ENCODE assay signal across 9 cellular contexts in genomic region chrX:82127228-82128123, GRCh38.
DNase-seq lines count a peak whose midpoint lies in the region; ATAC-seq lines count a peak whose summit lies in the region.
"Had no signal": no experiment of that assay in that cellular context is flagged by ENCODE, and none has a peak within 500 bp of the region (broad histone marks: within the 10 kb centered on the region; RNA-seq: fewer than 3 reads in every experiment).

No MANE protein-coding gene starts in this region.

- H3K36me3 ChIP-seq in H7 (replicated peaks; ENCODE audit: control insufficient read depth, insufficient read depth, low read length) = no peaks in the 10 kb centered on the region

- H3K36me3 Mint-ChIP-seq in stimulated activated effector memory CD8-positive, alpha-beta T cell treated with anti-CD3 and anti-CD28 coated beads, Interleukin-12 subunit alpha, Interleukin-12 subunit beta, amount 100 ng/mL, for 72 hours = no peaks in the 10 kb centered on the region
- H3K36me3 Mint-ChIP-seq: naive thymus-derived CD8-positive, alpha-beta T cell had no signal

- peaks cover 0 to 7% of the 10 kb centered on the region in 2 donors for H3K9me3 Mint-ChIP-seq in stimulated activated naive CD8-positive, alpha-beta T cell treated with anti-CD3 and anti-CD28 coated beads, Interleukin-15, amount 100 ng/mL, for 72 hours
- H3K9me3 Mint-ChIP-seq in stimulated activated effector memory CD8-positive, alpha-beta T cell treated with anti-CD3 and anti-CD28 coated beads, Interleukin-12 subunit alpha, Interleukin-12 subunit beta, amount 100 ng/mL, for 72 hours = peaks cover under 1% of the 10 kb centered on the region

- no peaks in the 10 kb centered on the region for H3K4me1 Mint-ChIP-seq in stimulated activated naive CD8-positive, alpha-beta T cell treated with anti-CD3 and anti-CD28 coated beads, Interleukin-15, amount 100 ng/mL, for 72 hours
- H3K4me1 Mint-ChIP-seq in stimulated activated effector memory CD8-positive, alpha-beta T cell treated with anti-CD3 and anti-CD28 coated beads, Interleukin-12 subunit alpha, Interleukin-12 subunit beta, amount 100 ng/mL, for 72 hours = no peaks in the 10 kb centered on the region

- peak in 1 of 2 donors; percentile 11 for DNase-seq in stimulated activated naive CD8-positive, alpha-beta T cell treated with anti-CD3 and anti-CD28 coated beads, Interleukin-15, amount 100 ng/mL, for 72 hours
- no peak for DNase-seq in stimulated activated naive CD8-positive, alpha-beta T cell treated with anti-CD3 and anti-CD28 coated beads, Interleukin-15, Interleukin-2, amounts not matched to agents 100 U/mL and 50 U/mL, for 24 hours
- DNase-seq in stimulated activated effector memory CD8-positive, alpha-beta T cell treated with anti-CD3 and anti-CD28 coated beads, Interleukin-12 subunit alpha, Interleukin-12 subunit beta, amount 100 ng/mL, for 72 hours (ENCODE audit: low spot score in 2 of 2) = no peak
- DNase-seq in NCI-H524 treated with DMSO at 0.1 percent for 48 hours (lab: John Stamatoyannopoulos, UW) (no peak), DMS79 treated with DMSO at 0.1 percent for 48 hours (lab: John Stamatoyannopoulos, UW) (no peak), H7 (no peak)

- H3K27me3 Mint-ChIP-seq in stimulated activated naive CD8-positive, alpha-beta T cell treated with anti-CD3 and anti-CD28 coated beads, Interleukin-15, amount 100 ng/mL, for 72 hours = no peaks in the 10 kb centered on the region
- H3K27me3 Mint-ChIP-seq: naive thymus-derived CD8-positive, alpha-beta T cell had no signal

- H3K4me3 Mint-ChIP-seq in stimulated activated naive CD8-positive, alpha-beta T cell treated with anti-CD3 and anti-CD28 coated beads, Interleukin-15, amount 100 ng/mL, for 72 hours = no peak overlapping the region
- H3K4me3 Mint-ChIP-seq in stimulated activated effector memory CD8-positive, alpha-beta T cell treated with anti-CD3 and anti-CD28 coated beads, Interleukin-12 subunit alpha, Interleukin-12 subunit beta, amount 100 ng/mL, for 72 hours = no peak overlapping the region

- peak; percentile 71 for ATAC-seq in stimulated activated naive CD8-positive, alpha-beta T cell treated with anti-CD3 and anti-CD28 coated beads, Interleukin-15, amount 100 ng/mL, for 72 hours
- ATAC-seq in stimulated activated naive CD8-positive, alpha-beta T cell treated with anti-CD3 and anti-CD28 coated beads, Interleukin-15, Interleukin-2, amounts not matched to agents 100 U/mL and 50 U/mL, for 24 hours = no peak
- ATAC-seq in HG02610 (IDR thresholded peaks at IDR 0.05; ENCODE audit: unreplicated experiment) = peak; percentile 93
- ATAC-seq in HG03558 (IDR thresholded peaks at IDR 0.05; ENCODE audit: extremely low read depth, unreplicated experiment) = peak; percentile 76
- peak; percentile 58 for ATAC-seq in stimulated activated effector memory CD8-positive, alpha-beta T cell treated with anti-CD3 and anti-CD28 coated beads, Interleukin-12 subunit alpha, Interleukin-12 subunit beta, amount 100 ng/mL, for 72 hours
- ATAC-seq: naive thymus-derived CD8-positive, alpha-beta T cell had no signal

- no peaks in the 10 kb centered on the region for H3K27me3 ChIP-seq in H7 (ENCODE audit: control insufficient read depth, insufficient read depth, low read length)

- no peak overlapping the region for H3K27ac Mint-ChIP-seq in stimulated activated naive CD8-positive, alpha-beta T cell treated with anti-CD3 and anti-CD28 coated beads, Interleukin-15, amount 100 ng/mL, for 72 hours
- no peak overlapping the region for H3K27ac Mint-ChIP-seq in stimulated activated effector memory CD8-positive, alpha-beta T cell treated with anti-CD3 and anti-CD28 coated beads, Interleukin-12 subunit alpha, Interleukin-12 subunit beta, amount 100 ng/mL, for 72 hours
- H3K27ac Mint-ChIP-seq: naive thymus-derived CD8-positive, alpha-beta T cell had no signal

- no peak overlapping the region for H3K4me3 ChIP-seq in H7 (ENCODE audit: insufficient read depth, low read depth, low read length)
